In genomic region chr1:82330330-82330729, GRCh38 we compare ENCODE assay signal across 23 cellular contexts.
"Had no signal": no experiment of that assay in that cellular context is flagged by ENCODE, and none has a peak within 500 bp of the region (broad histone marks: within the 10 kb centered on the region; RNA-seq: fewer than 3 reads in every experiment).

No MANE protein-coding gene starts in this region.

- H3K4me1 ChIP-seq: Peyer's patch, SJSA1 had no signal

- H3K27me3 ChIP-seq: Peyer's patch, SJSA1 had no signal

- H3K27ac ChIP-seq: Peyer's patch, RWPE1, SJSA1 had no signal

- DNase-seq: activated CD4-positive, alpha-beta T cell treated with anti-CD3 and anti-CD28 coated beads for 1 hour; activated CD4-positive, alpha-beta T cell treated with anti-CD3 and anti-CD28 coated beads, Interleukin-2, amount 10 ng/mL, durations not matched to agents 24 days and 14 days; activated CD4-positive, alpha-beta T cell treated with anti-CD3 and anti-CD28 coated beads, Interleukin-2, amount 50 U/mL, for 48 hours; activated CD8-positive, alpha-beta memory T cell treated with anti-CD3 and anti-CD28 coated beads for 24 hours; activated effector memory CD4-positive, alpha-beta T cell treated with anti-CD3 and anti-CD28 coated beads, Interleukin-2, amount 50 U/mL, for 16 hours; activated naive CD4-positive, alpha-beta T cell treated with anti-CD3 and anti-CD28 coated beads for 36 hours; activated T-cell treated with anti-CD3 and anti-CD28 coated beads, Interleukin-2, amount 50 U/mL, for 4 hours; amygdala; Kasumi-1; KBM-7; NCI-H1105 treated with DMSO at 0.1 percent for 48 hours; NCI-H1436 treated with DMSO at 0.1 percent for 48 hours; NCI-H187; NCI-H2081; NCI-H510A treated with DMSO at 0.1 percent for 48 hours; NCI-H69; Peyer's patch; SHP77; SW 1271 had no signal

- ATAC-seq: activated T-cell treated with anti-CD3 and anti-CD28 coated beads, Interleukin-2, amount 50 U/mL, for 4 hours; SK-N-SH treated with all-trans-retinoic acid at 6 μM for 48 hours had no signal

- FAIRE-seq: astrocyte had no signal

- H3K9me3 ChIP-seq: Peyer's patch, SJSA1 had no signal

- H3K4me3 ChIP-seq: Peyer's patch, SJSA1 had no signal

- H3K36me3 ChIP-seq: Peyer's patch, SJSA1 had no signal
